ENCODE assay signal across 31 cellular contexts in genomic region chr12:115806000-115806399, GRCh38.
DNase-seq lines count a peak whose midpoint lies in the region; ATAC-seq, FAIRE-seq and TF ChIP-seq lines count a peak whose summit lies in the region.
"Had no signal": no experiment of that assay in that cellular context is flagged by ENCODE, and none has a peak within 500 bp of the region (broad histone marks: within the 10 kb centered on the region; RNA-seq: fewer than 3 reads in every experiment).

No MANE protein-coding gene starts in this region.

- no peak for TF ChIP-seq RAD21 in K562 (CRISPR knock-in tag; conservative IDR thresholded peaks at IDR 0.05 in 1 of 2, IDR thresholded peaks at IDR 0.05 in 1 of 2)

- no peak overlapping the region for H2AFZ ChIP-seq in K562 (ENCODE audit: low read depth, low read length)

- no peak for TF ChIP-seq EP300 in K562 (IDR thresholded peaks at IDR 0.05; ENCODE audit: low read length)

- no peaks in the 10 kb centered on the region for H3K4me1 ChIP-seq in HEK293 (ENCODE audit: control insufficient read depth, insufficient read depth, low read length)
- H3K4me1 ChIP-seq in K562 (replicated peaks in 1 of 2; ENCODE audit: control insufficient read depth in 2 of 2, insufficient read depth in 2 of 2, low read length in 2 of 2) = no peaks in the 10 kb centered on the region
- H3K4me1 ChIP-seq: BE2C, Caco-2 had no signal

- POLR2A ChIA-PET in HEK293 (lab: Yijun Ruan, JAX) (no interaction called here), K562 (lab: Yijun Ruan, JAX) (no interaction called here)

- H3K9ac ChIP-seq in K562 (ENCODE audit: insufficient read depth in 1 of 2, low read depth in 2 of 2, low read length in 2 of 2) = no peak overlapping the region
- H3K9ac ChIP-seq: BLaER1; BLaER1 treated with 17β-estradiol and CSF1 and Interleukin-3, amounts not matched to agents 10 nM and 100 nM had no signal

- H3K4me3 ChIP-seq in HEK293 (ENCODE audit: low read depth, low read length) (no peak overlapping the region), K562 (no peak overlapping the region)
- H3K4me3 ChIP-seq: A549; BLaER1; BLaER1 treated with 17β-estradiol and CSF1 and Interleukin-3, amounts not matched to agents 10 nM and 100 nM had no signal

- ATAC-seq in K562 = no peak
- ATAC-seq: A549; CD8-positive, alpha-beta T cell had no signal

- no peak overlapping the region for H3K27ac ChIP-seq in HEK293 (ENCODE audit: extremely low read depth, low read depth, low read length)
- H3K27ac ChIP-seq in K562 (ENCODE audit: extremely low read depth, low read depth, low read length) = no peak overlapping the region
- H3K27ac ChIP-seq: 22Rv1; A549; BLaER1; BLaER1 treated with 17β-estradiol and CSF1 and Interleukin-3, amounts not matched to agents 10 nM and 100 nM; C4-2B had no signal

- H3K9me3 ChIP-seq in HEK293 (ENCODE audit: control insufficient read depth, insufficient read depth, low read depth, low read length) = no peaks in the 10 kb centered on the region
- H3K9me3 ChIP-seq in K562 (replicated peaks; ENCODE audit: control insufficient read depth, insufficient read depth, low read depth, low read length) = no peaks in the 10 kb centered on the region
- H3K9me3 ChIP-seq: A549; BE2C; BLaER1; BLaER1 treated with 17β-estradiol and CSF1 and Interleukin-3, amounts not matched to agents 10 nM and 100 nM; Caco-2 had no signal

- no peaks in the 10 kb centered on the region for H4K20me1 ChIP-seq in K562 (replicated peaks; ENCODE audit: control insufficient read depth, insufficient read depth, low read length)
- H4K20me1 ChIP-seq: BLaER1; BLaER1 treated with 17β-estradiol and CSF1 and Interleukin-3, amounts not matched to agents 10 nM and 100 nM had no signal

- no peak overlapping the region for H3K4me2 ChIP-seq in K562 (ENCODE audit: insufficient read depth, low read length)
- H3K4me2 ChIP-seq: A549; BLaER1; BLaER1 treated with 17β-estradiol and CSF1 and Interleukin-3, amounts not matched to agents 10 nM and 100 nM had no signal

- no peaks in the 10 kb centered on the region for H3K9me1 ChIP-seq in K562 (ENCODE audit: control insufficient read depth, insufficient read depth, low read length)

- TF ChIP-seq CTCF in HEK293 (tag by site-specific recombination; IDR thresholded peaks at IDR 0.05) = no peak
- no peak for TF ChIP-seq CTCF in K562 (IDR thresholded peaks at IDR 0.05 in 2 of 3, conservative IDR thresholded peaks at IDR 0.05 in 1 of 3; ENCODE audit: insufficient read depth in 2 of 3, low read depth in 1 of 3, low read length in 3 of 3)

- DNase-seq in K562 (ENCODE audit: extremely low read depth in 1 of 4, low spot score in 3 of 4) (peak in 1 of 4 experiments; percentile 7), Ammon's horn (ENCODE audit: low spot score) (no peak), amniotic stem cell (lab: John Stamatoyannopoulos, UW) (no peak)
- DNase-seq: 8988T; ACHN; AML-193; BE2C; C1 segment of cervical spinal cord; Caco-2; Calu3; CD4-positive, alpha-beta memory T cell; CD4-positive, alpha-beta T cell; CD4-positive, CD25-positive, alpha-beta regulatory T cell; CD8-positive, alpha-beta memory T cell; CD8-positive, alpha-beta T cell; COR-L47; DMS 273 treated with DMSO at 0.1 percent for 48 hours; DMS153; DMS53; DMS79; DMS79 treated with DMSO at 0.1 percent for 48 hours; DND-41; EL had no signal

- FAIRE-seq in K562 (lab: Jason Lieb, UNC) = no peak
- FAIRE-seq: A204.1, A549, D721Med had no signal

- intact Hi-C loops in K562 (cut with micrococcal nuclease) = no loop called here

- 0% methylated on average over 3 of the region's 3 CpGs for WGBS in K562 (ENCODE audit: insufficient coverage, low coverage, missing lambda C conversion rate)

- in situ Hi-C loops in K562 (cut with MboI) = no loop called here

- H3K36me3 ChIP-seq in HEK293 (ENCODE audit: control insufficient read depth in 2 of 2, insufficient read depth in 1 of 2, low read length in 2 of 2) = no peaks in the 10 kb centered on the region
- no peaks in the 10 kb centered on the region for H3K36me3 ChIP-seq in K562 (ENCODE audit: control insufficient read depth, insufficient read depth, low read length)
- H3K36me3 ChIP-seq: BE2C; BLaER1; BLaER1 treated with 17β-estradiol and CSF1 and Interleukin-3, amounts not matched to agents 10 nM and 100 nM had no signal

- CTCF ChIA-PET in HEK293 (lab: Yijun Ruan, JAX) = no interaction called here
- CTCF ChIA-PET in K562 (lab: Yijun Ruan, JAX; ENCODE audit: low intra/inter-chr PET ratio) = no interaction called here

- TF ChIP-seq POLR2A in K562 (conservative IDR thresholded peaks at IDR 0.05) = no peak

- H3K79me2 ChIP-seq in K562 (ENCODE audit: control insufficient read depth, insufficient read depth, low read length) = no peaks in the 10 kb centered on the region

- H3K27me3 ChIP-seq in K562 (ENCODE audit: control insufficient read depth in 2 of 2, insufficient read depth in 2 of 2, low read length in 2 of 2) = peaks cover 0 to 7% of the 10 kb centered on the region in 2 experiments; a peak in 1 of 5 replicates
- H3K27me3 ChIP-seq: BLaER1; BLaER1 treated with 17β-estradiol and CSF1 and Interleukin-3, amounts not matched to agents 10 nM and 100 nM had no signal

- no TSS peak for BruUV-seq in K562 (replicated peaks; lab: Mats Ljungman, UMichigan)

TF ChIP-seq in HEK293, 187 proteins besides CTCF, POLR2A, EP300 and RAD21:
- no peak for TF ChIP-seq ZSCAN4 (tag by site-specific recombination; IDR thresholded peaks at IDR 0.05)
- peak; percentile 98 for TF ChIP-seq ZNF239 (tag by site-specific recombination; IDR thresholded peaks at IDR 0.05)

TF ChIP-seq in K562, 482 proteins besides CTCF, POLR2A, EP300 and RAD21:
- TF ChIP-seq RBM25 (IDR thresholded peaks at IDR 0.05; ENCODE audit: low read depth, low read length, severe bottlenecking) (peak; percentile 84), RCOR1 (IDR thresholded peaks at IDR 0.05; ENCODE audit: borderline replicate concordance in 1 of 2, low read depth in 2 of 2, low read length in 2 of 2) (no peak), SIN3B (IDR thresholded peaks at IDR 0.05; ENCODE audit: low read depth) (no peak), ZBTB40 (IDR thresholded peaks at IDR 0.05) (peak; percentile 72), ZBTB40 (CRISPR knock-in tag; IDR thresholded peaks at IDR 0.05) (no peak), RBBP5 (IDR thresholded peaks at IDR 0.05; ENCODE audit: borderline replicate concordance, insufficient read depth, low read length, poor library complexity, severe bottlenecking) (no peak), CREM (IDR thresholded peaks at IDR 0.05; ENCODE audit: low read depth) (no peak), ZNF316 (IDR thresholded peaks at IDR 0.05) (no peak), ZNF239 (CRISPR knock-in tag; IDR thresholded peaks at IDR 0.05) (peak; percentile 99)

Comparison
In these comparisons a context has a peak if more than half of its experiments do, and no peak if none do; other contexts are left out.
1. Of the 44 proteins assayed by ChIP-seq in both K562 and HEK293: peak only in K562: none; only in HEK293: none; in both: ZNF239; in neither: 43.